In genomic region chr22:38996105-38996504, GRCh38 we compare ENCODE assay signal across 1 cellular context.
A peak's percentile ranks its signal among the peaks of the same experiment; 100 is the strongest.
TF ChIP-seq lines count a peak whose summit lies in the region.

No MANE protein-coding gene starts in this region.

TF ChIP-seq in K562, 482 proteins besides CTCF, POLR2A, EP300 and RAD21:
- TF ChIP-seq HNRNPK (IDR thresholded peaks at IDR 0.05; ENCODE audit: low read depth, low read length, poor library complexity, severe bottlenecking) (no peak), SPI1 (IDR thresholded peaks at IDR 0.05; ENCODE audit: borderline replicate concordance, low read depth, low read length) (peak; percentile 85)
TF ChIP-seq in K562: peak in this region for 1.
